Comparison of ENCODE assay signal across 8 cellular contexts in genomic region chr1:74771913-74772515, GRCh38. TPM values are rescaled to one million over a fixed set of nuclear protein-coding genes. Genes with fewer than 3 reads are reported as not detected.
DNase-seq lines count a peak whose midpoint lies in the region; ATAC-seq, FAIRE-seq and TF ChIP-seq lines count a peak whose summit lies in the region.

No MANE protein-coding gene starts in this region.

- H3K36me3 ChIP-seq in K562 (ENCODE audit: control insufficient read depth, insufficient read depth, low read length) (no peaks in the 10 kb centered on the region), left lung (no peaks in the 10 kb centered on the region), uterus (no peaks in the 10 kb centered on the region), H7 (replicated peaks; ENCODE audit: control insufficient read depth, insufficient read depth, low read length) (no peaks in the 10 kb centered on the region)

- no peak for TF ChIP-seq EP300 in K562 (IDR thresholded peaks at IDR 0.05; ENCODE audit: low read length)

- H3K4me1 ChIP-seq in K562 (replicated peaks in 1 of 2; ENCODE audit: control insufficient read depth in 2 of 2, insufficient read depth in 2 of 2, low read length in 2 of 2) = no peaks in the 10 kb centered on the region; a peak in 1 of 5 replicates
- H3K4me1 ChIP-seq in left lung = no peaks in the 10 kb centered on the region
- H3K4me1 ChIP-seq in uterus = no peaks in the 10 kb centered on the region

- no peak overlapping the region for H3K4me2 ChIP-seq in K562 (ENCODE audit: insufficient read depth, low read length)

- TF ChIP-seq RAD21 in K562 (CRISPR knock-in tag; conservative IDR thresholded peaks at IDR 0.05 in 1 of 2, IDR thresholded peaks at IDR 0.05 in 1 of 2) = peak; percentile 84

- no peak overlapping the region for H3K27ac ChIP-seq in K562 (ENCODE audit: extremely low read depth, low read depth, low read length)
- no peak overlapping the region for H3K27ac ChIP-seq in left lung
- H3K27ac ChIP-seq in uterus = no peak overlapping the region

- no peak overlapping the region for H3K4me3 ChIP-seq in K562
- no peak overlapping the region for H3K4me3 ChIP-seq in left lung
- no peak overlapping the region for H3K4me3 ChIP-seq in uterus
- no peak overlapping the region for H3K4me3 ChIP-seq in H7 (ENCODE audit: insufficient read depth, low read depth, low read length)

- DNase-seq in COLO668 (lab: John Stamatoyannopoulos, UW; ENCODE audit: unreplicated experiment) (peak; percentile 48), NCI-H446 (lab: John Stamatoyannopoulos, UW) (peak; percentile 55 to 84), K562 (ENCODE audit: extremely low read depth in 1 of 4, low spot score in 3 of 4) (peak; percentile 25 to 62 (median 30)), left lung (no peak), uterus (no peak), H7 (no peak)

- TF ChIP-seq CTCF in K562 (IDR thresholded peaks at IDR 0.05 in 2 of 3, conservative IDR thresholded peaks at IDR 0.05 in 1 of 3; ENCODE audit: insufficient read depth in 2 of 3, low read depth in 1 of 3, low read length in 3 of 3) (peak; percentile 58 to 71 (median 59); a peak in 5 of 6 replicates), left lung (IDR thresholded peaks at IDR 0.05) (peak; percentile 43 to 65), uterus (IDR thresholded peaks at IDR 0.05) (peak; percentile 41 to 52 (median 51))

- WGBS in K562 (ENCODE audit: insufficient coverage, low coverage, missing lambda C conversion rate) = 23% methylated on average over 7 of the region's 7 CpGs

- TF ChIP-seq POLR2A in K562 (conservative IDR thresholded peaks at IDR 0.05) (no peak), uterus (IDR thresholded peaks at IDR 0.05) (no peak)

- no peaks in the 10 kb centered on the region for H3K9me1 ChIP-seq in K562 (ENCODE audit: control insufficient read depth, insufficient read depth, low read length)

- in situ Hi-C loops in K562 (cut with MboI) = no loop called here

- CTCF ChIA-PET in K562 (lab: Yijun Ruan, JAX; ENCODE audit: low intra/inter-chr PET ratio) = interaction anchor here (0.6 to 4.4 kb wide), 3 partner anchors 432 to 1342 kb away, joined by 3 to 53 read pairs (median 3); no protein-coding TSS in a partner anchor

- no peaks in the 10 kb centered on the region for H3K9me3 ChIP-seq in K562 (replicated peaks; ENCODE audit: control insufficient read depth, insufficient read depth, low read depth, low read length)
- no peaks in the 10 kb centered on the region for H3K9me3 ChIP-seq in left lung
- H3K9me3 ChIP-seq in uterus = no peaks in the 10 kb centered on the region

- no peak overlapping the region for H2AFZ ChIP-seq in K562 (ENCODE audit: low read depth, low read length)

- ATAC-seq in GM18873 (IDR thresholded peaks at IDR 0.05; ENCODE audit: low FRiP score, unreplicated experiment) (peak; percentile 62), HG03342 (IDR thresholded peaks at IDR 0.05; ENCODE audit: unreplicated experiment) (peak; percentile 79), K562 (peak; percentile 82), left lung (peak; percentile 75)

- no TSS peak for BruUV-seq in K562 (replicated peaks; lab: Mats Ljungman, UMichigan)

- no peaks in the 10 kb centered on the region for H3K79me2 ChIP-seq in K562 (ENCODE audit: control insufficient read depth, insufficient read depth, low read length)

- H4K20me1 ChIP-seq in K562 (replicated peaks; ENCODE audit: control insufficient read depth, insufficient read depth, low read length) = no peaks in the 10 kb centered on the region

- peak; percentile 89 for FAIRE-seq in K562 (lab: Jason Lieb, UNC)

- POLR2A ChIA-PET in K562 (lab: Yijun Ruan, JAX) = interaction anchor here (1.2 kb wide), 1 partner anchor 39 kb away, joined by 5 read pairs; the partner anchor contains the start of genes CRYZ and TYW3

- H3K27me3 ChIP-seq in K562 (ENCODE audit: control insufficient read depth in 2 of 2, insufficient read depth in 2 of 2, low read length in 2 of 2) (no peaks in the 10 kb centered on the region), left lung (peaks cover 4 to 13% of the 10 kb centered on the region in 2 donors), uterus (peaks cover 0 to 4% of the 10 kb centered on the region in 2 donors), H7 (ENCODE audit: control insufficient read depth, insufficient read depth, low read length) (no peaks in the 10 kb centered on the region)

- no peak overlapping the region for H3K9ac ChIP-seq in K562 (ENCODE audit: insufficient read depth in 1 of 2, low read depth in 2 of 2, low read length in 2 of 2)

- intact Hi-C loops in K562 (cut with micrococcal nuclease) = loop anchor here (1.0 to 5.0 kb wide), 2 partner anchors 360 to 431 kb away; partner anchors contain the start of gene LHX8
- intact Hi-C loops in left lung (cut with DNase I) = loop anchor here in 1 of 2 donors (5.0 kb wide), 1 partner anchor 430 kb away; no protein-coding TSS in a partner anchor
- intact Hi-C loops in uterus (cut with DNase I; ENCODE audit: low total_unique reads) = no loop called here

TF ChIP-seq in K562, 482 proteins besides CTCF, POLR2A, EP300 and RAD21:
- TF ChIP-seq SMC3 (conservative IDR thresholded peaks at IDR 0.05; ENCODE audit: insufficient read depth, low read depth, low read length) = peak; percentile 39; the same call in 1 of the 2 replicates
- no peak for TF ChIP-seq ZBTB8A (IDR thresholded peaks at IDR 0.05; ENCODE audit: partially characterized antibody)
- TF ChIP-seq, protein P1, sequence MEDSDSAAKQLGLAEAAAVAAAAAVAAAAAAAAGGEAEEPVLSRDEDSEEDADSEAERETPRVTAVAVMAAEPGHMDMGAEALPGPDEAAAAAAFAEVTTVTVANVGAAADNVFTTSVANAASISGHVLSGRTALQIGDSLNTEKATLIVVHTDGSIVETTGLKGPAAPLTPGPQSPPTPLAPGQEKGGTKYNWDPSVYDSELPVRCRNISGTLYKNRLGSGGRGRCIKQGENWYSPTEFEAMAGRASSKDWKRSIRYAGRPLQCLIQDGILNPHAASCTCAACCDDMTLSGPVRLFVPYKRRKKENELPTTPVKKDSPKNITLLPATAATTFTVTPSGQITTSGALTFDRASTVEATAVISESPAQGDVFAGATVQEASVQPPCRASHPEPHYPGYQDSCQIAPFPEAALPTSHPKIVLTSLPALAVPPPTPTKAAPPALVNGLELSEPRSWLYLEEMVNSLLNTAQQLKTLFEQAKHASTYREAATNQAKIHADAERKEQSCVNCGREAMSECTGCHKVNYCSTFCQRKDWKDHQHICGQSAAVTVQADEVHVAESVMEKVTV (CRISPR knock-in tag; IDR thresholded peaks at IDR 0.05) = peak; percentile 61

RNA-seq across cellular contexts. Expression of gene TYW3, which starts 39.1 kb away (rescaled TPM):
- 8.0 and 17.6 TPM in 2 replicates for total RNA-seq in K562 (2011; cell fraction: chromatin; rRNA removed; ENCODE audit: low replicate concordance)
- total RNA-seq in K562 (2011; cell fraction: nucleolus; rRNA removed) = 7.9 and 8.3 TPM in 2 replicates
- 18.1 and 20.8 TPM in 2 replicates for total RNA-seq in K562 (2011; cell fraction: nucleoplasm; rRNA removed)
- total RNA-seq in K562 (2014; rRNA removed) (22.0 and 25.3 TPM in 2 replicates), K562 (2014; rRNA removed; fragmentation: Illumina TruSeq; extraction: Trizol) (48.5 and 53.2 TPM in 2 replicates), K562 (2015; rRNA removed; fragmentation: Illumina TruSeq; extraction: Trizol) (42.7 and 47.4 TPM in 2 replicates), K562 (2021) (32.2 and 33.9 TPM in 2 replicates), left lung (10 to 100 TPM; 17.8 to 20.2 TPM), uterus (10 to 100 TPM; 18.8 to 26.7 (median 24.6) TPM)
- polyA plus RNA-seq in K562 (2011; rRNA removed) (27.4 and 36.5 TPM in 2 replicates), K562 (2014; fragmentation: Illumina TruSeq; extraction: Trizol) (44.1 and 54.0 TPM in 2 replicates), K562 (2014; fragmentation: Nextera tagmentation; extraction: Ambion mirVana) (10 to 100 TPM; 41.1 to 43.3 TPM), K562 (2014; rRNA removed) (26.1 and 27.6 TPM in 2 replicates)
- 7.9 and 16.7 TPM in 2 replicates for polyA plus RNA-seq in K562 (2011; cell fraction: cytosol; rRNA removed)
- polyA plus RNA-seq in K562 (2011; cell fraction: nucleus; rRNA removed) = 9.5 and 13.1 TPM in 2 replicates
- polyA plus RNA-seq in K562 (2012) = 19.1 and 26.1 TPM in 2 replicates
- polyA minus RNA-seq in K562 (2011; rRNA and poly(A)+ RNA removed) = 31.7 and 38.5 TPM in 2 replicates
- 12.2 and 13.8 TPM in 2 replicates for polyA minus RNA-seq in K562 (2011; cell fraction: cytosol; rRNA and poly(A)+ RNA removed)
- 16.7 and 18.3 TPM in 2 replicates for polyA minus RNA-seq in K562 (2011; cell fraction: nucleus; rRNA and poly(A)+ RNA removed)
- 20.2 and 26.3 TPM in 2 replicates for total RNA-seq in H7 (2014; rRNA removed; shearing (Covaris generic))

RNA-seq across cellular contexts. Expression of gene CRYZ, which starts 39.2 kb away (rescaled TPM):
- 9.2 and 18.2 TPM in 2 replicates for total RNA-seq in K562 (2011; cell fraction: chromatin; rRNA removed; ENCODE audit: low replicate concordance)
- 5.3 and 7.0 TPM in 2 replicates for total RNA-seq in K562 (2011; cell fraction: nucleolus; rRNA removed)
- 10.9 and 17.2 TPM in 2 replicates for total RNA-seq in K562 (2011; cell fraction: nucleoplasm; rRNA removed)
- 51.7 and 55.5 TPM in 2 replicates for total RNA-seq in K562 (2014; rRNA removed)
- total RNA-seq in K562 (2014; rRNA removed; fragmentation: Illumina TruSeq; extraction: Trizol) = 81.4 and 90.4 TPM in 2 replicates
- total RNA-seq in K562 (2015; rRNA removed; fragmentation: Illumina TruSeq; extraction: Trizol) = 63.8 and 65.6 TPM in 2 replicates
- 64.2 and 64.7 TPM in 2 replicates for total RNA-seq in K562 (2021)
- 81.2 and 115 TPM in 2 replicates for polyA plus RNA-seq in K562 (2011; rRNA removed)
- 28.9 and 50.1 TPM in 2 replicates for polyA plus RNA-seq in K562 (2011; cell fraction: cytosol; rRNA removed)
- 19.1 and 29.4 TPM in 2 replicates for polyA plus RNA-seq in K562 (2011; cell fraction: nucleus; rRNA removed)
- polyA plus RNA-seq in K562 (2012) = 44.5 and 54.7 TPM in 2 replicates
- 72.1 and 89.9 TPM in 2 replicates for polyA plus RNA-seq in K562 (2014; fragmentation: Illumina TruSeq; extraction: Trizol)
- 100 to 1,000 TPM; 153 to 179 TPM for polyA plus RNA-seq in K562 (2014; fragmentation: Nextera tagmentation; extraction: Ambion mirVana)
- polyA plus RNA-seq in K562 (2014; rRNA removed) = 69.3 and 71.2 TPM in 2 replicates
- polyA minus RNA-seq in K562 (2011; rRNA and poly(A)+ RNA removed) = 68.2 and 77.3 TPM in 2 replicates
- polyA minus RNA-seq in K562 (2011; cell fraction: cytosol; rRNA and poly(A)+ RNA removed) = 9.1 and 24.0 TPM in 2 replicates
- polyA minus RNA-seq in K562 (2011; cell fraction: nucleus; rRNA and poly(A)+ RNA removed) = 5.3 and 10.6 TPM in 2 replicates
- 10 to 100 TPM; 39.5 to 64.2 TPM for total RNA-seq in left lung
- 10 to 100 TPM; 22.4 to 53.7 (median 36.4) TPM for total RNA-seq in uterus
- total RNA-seq in H7 (2014; rRNA removed; shearing (Covaris generic)) = 33.9 and 43.7 TPM in 2 replicates

Comparison
In these comparisons a context has a peak if more than half of its experiments do, and no peak if none do; other contexts are left out.
1. DNase-seq: peak in COLO668 (single experiment), NCI-H446 (2 of 2) and K562 (4 of 4); none in left lung (0 of 2), uterus (0 of 2) and H7 (single experiment).
2. Peak in every context shown above with its lines, with median percentiles within 50 percentile points of each other: ATAC-seq and CTCF ChIP-seq.